In genomic region chr11:96096360-96096759, GRCh38 we compare ENCODE assay signal across 19 cellular contexts.
DNase-seq lines count a peak whose midpoint lies in the region; ATAC-seq and TF ChIP-seq lines count a peak whose summit lies in the region.
"Had no signal": no experiment of that assay in that cellular context is flagged by ENCODE, and none has a peak within 500 bp of the region (broad histone marks: within the 10 kb centered on the region; RNA-seq: fewer than 3 reads in every experiment).

No MANE protein-coding gene starts in this region.

- peaks cover 52% of the 10 kb centered on the region for H3K36me3 Mint-ChIP-seq in CD4-positive, alpha-beta T cell (ENCODE audit: low read depth)

- ATAC-seq in CD4-positive, alpha-beta T cell (ENCODE audit: poor library complexity): no peak
- ATAC-seq in RWPE2 (ENCODE audit: low read depth): peak; percentile 7; the same call in 1 of the 3 replicates
- ATAC-seq in left colon: peak; percentile 30
- ATAC-seq in GM19455 (IDR thresholded peaks at IDR 0.05; ENCODE audit: unreplicated experiment): no peak
- ATAC-seq in HG02623 (IDR thresholded peaks at IDR 0.05; ENCODE audit: unreplicated experiment): no peak
- ATAC-seq: activated CD4-positive, alpha-beta T cell treated with anti-CD3 and anti-CD28 coated beads for 36 hours; heart right ventricle had no signal

- WGBS in prostate gland: 38% methylated on average over 4 of the region's 4 CpGs

- H3K4me1 Mint-ChIP-seq in CD4-positive, alpha-beta T cell (ENCODE audit: low read depth): peaks cover 77% of the 10 kb centered on the region

- H3K27me3 ChIP-seq in CD4-positive, alpha-beta T cell (ENCODE audit: control insufficient read depth, insufficient read depth, low read length): no peaks in the 10 kb centered on the region
- H3K27me3 ChIP-seq in RWPE2 (ENCODE audit: insufficient read depth, poor library complexity, severe bottlenecking) (no peaks in the 10 kb centered on the region), prostate gland (replicated peaks; ENCODE audit: insufficient read depth) (no peaks in the 10 kb centered on the region)
- H3K27me3 ChIP-seq: dorsolateral prefrontal cortex, heart right ventricle, SJCRH30 had no signal

- no peaks in the 10 kb centered on the region for H3K9me3 ChIP-seq in CD4-positive, alpha-beta T cell (ENCODE audit: control insufficient read depth, low read length)
- H3K9me3 ChIP-seq in RWPE2 (ENCODE audit: severe bottlenecking): no peaks in the 10 kb centered on the region
- H3K9me3 ChIP-seq in prostate gland: no peaks in the 10 kb centered on the region
- H3K9me3 ChIP-seq: heart right ventricle, SJCRH30 had no signal

- H3K27ac ChIP-seq in CD4-positive, alpha-beta T cell (ENCODE audit: low read depth, low read length): no peak overlapping the region
- H3K27ac ChIP-seq in RWPE2 (ENCODE audit: poor library complexity, severe bottlenecking) (peak overlapping the region; percentile 36), prostate gland (peak overlapping the region; percentile 75)
- H3K27ac ChIP-seq: dorsolateral prefrontal cortex, SJCRH30 had no signal

- H3K4me3 ChIP-seq in RWPE2 (ENCODE audit: severe bottlenecking): no peak overlapping the region
- H3K4me3 ChIP-seq in prostate gland: no peak overlapping the region
- H3K4me3 ChIP-seq in foreskin fibroblast (ENCODE audit: low read depth in 1 of 2, low read length in 2 of 2): no peak overlapping the region
- H3K4me3 ChIP-seq: dorsolateral prefrontal cortex, heart right ventricle, SJCRH30 had no signal

- H3K4me1 ChIP-seq in RWPE2 (ENCODE audit: insufficient read depth, poor library complexity, severe bottlenecking) (peaks cover 36% of the 10 kb centered on the region), prostate gland (replicated peaks) (peaks cover 12% of the 10 kb centered on the region)
- H3K4me1 ChIP-seq: SJCRH30 had no signal

- no peaks in the 10 kb centered on the region for H3K27me3 Mint-ChIP-seq in CD4-positive, alpha-beta T cell
- H3K27me3 Mint-ChIP-seq: activated CD4-positive, alpha-beta T cell treated with anti-CD3 and anti-CD28 coated beads for 36 hours; activated naive CD4-positive, alpha-beta T cell treated with anti-CD3 and anti-CD28 coated beads, Interleukin-2, amount 10 ng/mL, durations not matched to agents 7 days and 5 days had no signal

- H3K36me3 ChIP-seq in RWPE2 (ENCODE audit: low read depth): no peaks in the 10 kb centered on the region
- no peaks in the 10 kb centered on the region for H3K36me3 ChIP-seq in prostate gland
- H3K36me3 ChIP-seq: SJCRH30 had no signal

- peak overlapping the region; percentile 67 for H3K27ac Mint-ChIP-seq in CD4-positive, alpha-beta T cell
- H3K27ac Mint-ChIP-seq: activated naive CD4-positive, alpha-beta T cell treated with anti-CD3 and anti-CD28 coated beads, Interleukin-2, amount 10 ng/mL, durations not matched to agents 7 days and 5 days; H9 had no signal

- TF ChIP-seq POLR2A in prostate gland (IDR thresholded peaks at IDR 0.05): no peak

- no peak for DNase-seq in CD4-positive, alpha-beta T cell
- DNase-seq in RWPE2 (ENCODE audit: low spot score): no peak
- DNase-seq in left colon: no peak
- no peak for DNase-seq in prostate gland (ENCODE audit: low spot score)
- no peak for DNase-seq in foreskin fibroblast
- DNase-seq in anterior cingulate cortex (lab: John Stamatoyannopoulos, UW): no peak
- DNase-seq: activated CD4-positive, alpha-beta T cell treated with anti-CD3 and anti-CD28 coated beads for 36 hours; activated CD8-positive, alpha-beta memory T cell treated with anti-CD3 and anti-CD28 coated beads, Interleukin-2, amount 50 U/mL, for 4 hours; activated naive CD4-positive, alpha-beta T cell treated with anti-CD3 and anti-CD28 coated beads, Interleukin-2, amount 10 ng/mL, durations not matched to agents 7 days and 5 days; dorsolateral prefrontal cortex; GF-D8; H9; heart right ventricle; NCI-H187 treated with DMSO at 0.1 percent for 48 hours; NCI-H510A; SJCRH30; T1000 had no signal

- intact Hi-C loops in CD4-positive, alpha-beta T cell (cut with DNase I, micrococcal nuclease): no loop called here
- intact Hi-C loops in left colon (cut with DNase I, micrococcal nuclease): no loop called here
- intact Hi-C loops in prostate gland (cut with DNase I): no loop called here

- POLR2A ChIA-PET in CD4-positive, alpha-beta T cell (lab: Charles Lee): no interaction called here

- H3K9me3 Mint-ChIP-seq in CD4-positive, alpha-beta T cell: no peaks in the 10 kb centered on the region
- H3K9me3 Mint-ChIP-seq: activated naive CD4-positive, alpha-beta T cell treated with anti-CD3 and anti-CD28 coated beads, Interleukin-2, amount 10 ng/mL, durations not matched to agents 7 days and 5 days; H9 had no signal

- TF ChIP-seq CTCF in CD4-positive, alpha-beta T cell (IDR thresholded peaks at IDR 0.05): no peak
- TF ChIP-seq CTCF in RWPE2 (IDR thresholded peaks at IDR 0.05; ENCODE audit: poor library complexity, severe bottlenecking) (no peak), prostate gland (IDR thresholded peaks at IDR 0.05) (no peak), foreskin fibroblast (IDR thresholded peaks at IDR 0.05; ENCODE audit: low read depth, low read length) (no peak)

- H3K4me3 Mint-ChIP-seq in CD4-positive, alpha-beta T cell: no peak overlapping the region
- H3K4me3 Mint-ChIP-seq: activated CD4-positive, alpha-beta T cell treated with anti-CD3 and anti-CD28 coated beads for 36 hours; activated naive CD4-positive, alpha-beta T cell treated with anti-CD3 and anti-CD28 coated beads, Interleukin-2, amount 10 ng/mL, durations not matched to agents 7 days and 5 days; H9 had no signal

- CTCF ChIA-PET in CD4-positive, alpha-beta T cell (lab: Charles Lee): interaction anchor here (1.1 to 1.7 kb wide), 3 partner anchors 10 to 247 kb away, joined by 3 to 6 read pairs (median 3); partner anchors contain the start of gene MAML2

Comparison
In these comparisons a context has a peak if more than half of its experiments do, and no peak if none do; other contexts are left out.
1. ATAC-seq: peak in RWPE2 (single experiment) and left colon (single experiment); none in CD4-positive, alpha-beta T cell (single experiment), GM19455 (single experiment) and HG02623 (single experiment).